Comparison of ENCODE assay signal across 1 cellular context in genomic region chr1:227318003-227318851, GRCh38.
TF ChIP-seq lines count a peak whose summit lies in the region.

Gene CDC42BPA, minus strand, starts transcription at chr1:227318492. Its CDS starts 1,310 bp downstream, at chr1:227317182.

TF ChIP-seq in K562, 482 proteins besides CTCF, POLR2A, EP300 and RAD21 (continued from another document and continues in another):
- TF ChIP-seq ZHX1 (conservative IDR thresholded peaks at IDR 0.05; ENCODE audit: low read length) (no peak), CHD4 (IDR thresholded peaks at IDR 0.05; ENCODE audit: insufficient read depth, insufficient replicate concordance, low read depth, low read length, poor library complexity, severe bottlenecking) (no peak), CCNT2 (IDR thresholded peaks at IDR 0.05; ENCODE audit: borderline replicate concordance, extremely low read depth, insufficient read length, low read depth, low read length) (no peak), PCBP1 (IDR thresholded peaks at IDR 0.05; ENCODE audit: low read depth, low read length, poor library complexity, severe bottlenecking) (peak; percentile 84), HDGF (IDR thresholded peaks at IDR 0.05) (no peak), IRF9 (tag; IDR thresholded peaks at IDR 0.05) (no peak), SMARCA5 (IDR thresholded peaks at IDR 0.05) (no peak), ID3 (CRISPR knock-in tag; IDR thresholded peaks at IDR 0.05) (no peak), ID3 (tag; IDR thresholded peaks at IDR 0.05) (peak; percentile 42; the same call in 1 of the 2 replicates), ZNF449 (CRISPR knock-in tag; IDR thresholded peaks at IDR 0.05) (peak; percentile 90; the same call in 1 of the 2 replicates), TRIM25 (IDR thresholded peaks at IDR 0.05; ENCODE audit: borderline replicate concordance) (no peak), RUNX1 (IDR thresholded peaks at IDR 0.05; ENCODE audit: low read depth) (no peak), ZBTB34 (CRISPR knock-in tag; IDR thresholded peaks at IDR 0.05) (no peak), ATF4 (CRISPR knock-in tag; IDR thresholded peaks at IDR 0.05) (no peak), TARDBP (IDR thresholded peaks at IDR 0.05) (no peak), RFX7 (CRISPR knock-in tag; IDR thresholded peaks at IDR 0.05) (no peak), TAF7 (tag; IDR thresholded peaks at IDR 0.05) (peak; percentile 66; the same call in 1 of the 2 replicates), ETS1 (conservative IDR thresholded peaks at IDR 0.05; ENCODE audit: control insufficient read depth, low read depth, low read length) (0 out of 2 replicates have a peak, but pooled peaks have one; percentile 10), WHSC1 (IDR thresholded peaks at IDR 0.05; ENCODE audit: low read length) (no peak), FOXA1 (IDR thresholded peaks at IDR 0.05; ENCODE audit: borderline replicate concordance) (no peak), HNRNPLL (IDR thresholded peaks at IDR 0.05; ENCODE audit: low read depth, low read length, poor library complexity, severe bottlenecking) (peak; percentile 95), ZBTB33 (CRISPR knock-in tag; IDR thresholded peaks at IDR 0.05) (peak; percentile 48; the same call in 1 of the 2 replicates), ZBTB9 (CRISPR knock-in tag; IDR thresholded peaks at IDR 0.05) (no peak), CTCFL (IDR thresholded peaks at IDR 0.05; ENCODE audit: borderline replicate concordance, insufficient read depth, low read depth, low read length, poor library complexity, severe bottlenecking) (peak; percentile 30), RCOR1 (IDR thresholded peaks at IDR 0.05; ENCODE audit: borderline replicate concordance in 1 of 2, low read depth in 2 of 2, low read length in 2 of 2) (peak in 1 of 2 experiments; percentile 25; a peak in 1 of 4 replicates), SIX5 (IDR thresholded peaks at IDR 0.05; ENCODE audit: borderline replicate concordance in 1 of 2, insufficient read depth in 1 of 2, low read depth in 1 of 2, low read length in 2 of 2) (no peak), NR2C2 (CRISPR knock-in tag; IDR thresholded peaks at IDR 0.05) (no peak), NR2C2 (tag; IDR thresholded peaks at IDR 0.05) (peak; percentile 71), PHTF2 (CRISPR knock-in tag; IDR thresholded peaks at IDR 0.05) (no peak), RBFOX2 (IDR thresholded peaks at IDR 0.05; ENCODE audit: low read depth, low read length) (peak; percentile 93), RNF2 (IDR thresholded peaks at IDR 0.05) (peak; percentile 59; the same call in 1 of the 2 replicates), JUN (IDR thresholded peaks at IDR 0.05; ENCODE audit: borderline replicate concordance, low read depth, low read length) (no peak), JUN (CRISPR knock-in tag; IDR thresholded peaks at IDR 0.05; ENCODE audit: borderline replicate concordance) (no peak), VEZF1 (CRISPR knock-in tag; IDR thresholded peaks at IDR 0.05) (peak; percentile 95), DLX4 (CRISPR knock-in tag; IDR thresholded peaks at IDR 0.05) (no peak), CBX8 (IDR thresholded peaks at IDR 0.05; ENCODE audit: borderline replicate concordance, extremely low read depth, low read depth, low read length, poor library complexity, severe bottlenecking) (no peak), SREBF1 (IDR thresholded peaks at IDR 0.05; ENCODE audit: borderline replicate concordance, low read depth, low read length) (no peak)
